In genomic region chrX:101986571-101986970, GRCh38 we compare ENCODE assay signal across 17 cellular contexts. TPM values are rescaled to one million over a fixed set of nuclear protein-coding genes. Genes with fewer than 3 reads are reported as not detected.
DNase-seq lines count a peak whose midpoint lies in the region; ATAC-seq lines count a peak whose summit lies in the region.
"Had no signal": no experiment of that assay in that cellular context is flagged by ENCODE, and none has a peak within 500 bp of the region (broad histone marks: within the 10 kb centered on the region; RNA-seq: fewer than 3 reads in every experiment).

No MANE protein-coding gene starts in this region.

- ATAC-seq in HG03025 (IDR thresholded peaks at IDR 0.05; ENCODE audit: low FRiP score, unreplicated experiment) = no peak
- ATAC-seq: GM12878, HepG2 had no signal

- peak; percentile 64 for DNase-seq in EH (ENCODE audit: low read depth)
- DNase-seq in LHCN-M2 (ENCODE audit: low read depth) = peak; percentile 5
- peak; percentile 34 to 67 for DNase-seq in dermis microvascular lymphatic vessel endothelial cell (ENCODE audit: low read depth in 2 of 2)
- no peak for DNase-seq in GM19240 (ENCODE audit: insufficient read length, low spot score)
- no peak for DNase-seq in NCI-H2171 treated with DMSO at 0.1 percent for 48 hours (lab: John Stamatoyannopoulos, UW)
- DNase-seq in SKM-1 (lab: John Stamatoyannopoulos, UW; ENCODE audit: unreplicated experiment) = no peak
- DNase-seq: DMS 273 treated with DMSO at 0.1 percent for 48 hours; NCI-H1436 treated with DMSO at 0.1 percent for 48 hours; NCI-H2081 treated with DMSO at 0.1 percent for 48 hours; NCI-H2227 treated with DMSO at 0.1 percent for 48 hours; NCI-H526 treated with DMSO at 0.1 percent for 48 hours; NK-92 treated with Interleukin-12 subunit alpha and Interleukin-12 subunit beta, amount 100 ng/mL, for 24 hours; OCI-M1; T-helper 1 cell had no signal

RNA-seq across cellular contexts. Expression of gene ZMAT1, which starts 54.7 kb away (rescaled TPM):
- total RNA-seq in LHCN-M2 (2014; rRNA removed) (0.06 and 0.11 TPM in 2 replicates), dermis microvascular lymphatic vessel endothelial cell (0.64 and 1.3 TPM in 2 replicates)
- 0.13 TPM for polyA plus RNA-seq in LHCN-M2 (2012)

Comparison
In these comparisons a context has a peak if more than half of its experiments do, and no peak if none do; other contexts are left out.
1. DNase-seq: peak in EH (single experiment), LHCN-M2 (single experiment) and dermis microvascular lymphatic vessel endothelial cell (2 of 2); none in GM19240 (single experiment), NCI-H2171 treated with DMSO at 0.1 percent for 48 hours (single experiment) and SKM-1 (single experiment).